8 cellular contexts compared by ENCODE assay signal in genomic region chr1:198937231-198938031, GRCh38.
DNase-seq lines count a peak whose midpoint lies in the region; ATAC-seq and TF ChIP-seq lines count a peak whose summit lies in the region.

No MANE protein-coding gene starts in this region.

- H3K4me3 ChIP-seq in CD8-positive, alpha-beta T cell (ENCODE audit: low read depth, low read length) = peak overlapping the region; percentile 42
- H3K4me3 ChIP-seq in esophagus (ENCODE audit: low read depth in 1 of 2, low read length in 2 of 2) (peak overlapping the region; percentile 30 to 32), mucosa of stomach (ENCODE audit: low read length) (no peak overlapping the region), thymus (ENCODE audit: low read length) (peak overlapping the region; percentile 97)

- peak overlapping the region; percentile 91 for H3K27ac Mint-ChIP-seq in CD8-positive, alpha-beta T cell
- peak overlapping the region; percentile 92 for H3K27ac Mint-ChIP-seq in activated CD8-positive, alpha-beta memory T cell treated with anti-CD3 and anti-CD28 coated beads, Interleukin-2, amount 10 ng/mL, durations not matched to agents 7 days and 5 days

- peak overlapping the region; percentile 23 for H3K9ac ChIP-seq in mucosa of stomach (ENCODE audit: low read length)

- peak in 6 of 7 experiments; percentile 15 to 65 (median 26) for DNase-seq in CD8-positive, alpha-beta T cell
- peak; percentile 97 for DNase-seq in NCI-H446 treated with DMSO at 0.1 percent for 48 hours (lab: John Stamatoyannopoulos, UW)
- DNase-seq in activated CD8-positive, alpha-beta memory T cell treated with anti-CD3 and anti-CD28 coated beads, Interleukin-2, amount 10 ng/mL, durations not matched to agents 7 days and 5 days = peak; percentile 75

- H3K9me3 Mint-ChIP-seq in CD8-positive, alpha-beta T cell = no peaks in the 10 kb centered on the region
- peaks cover 3% of the 10 kb centered on the region for H3K9me3 Mint-ChIP-seq in activated CD8-positive, alpha-beta memory T cell treated with anti-CD3 and anti-CD28 coated beads, Interleukin-2, amount 10 ng/mL, durations not matched to agents 7 days and 5 days (ENCODE audit: low read depth)

- intact Hi-C loops in CD8-positive, alpha-beta T cell (cut with DNase I, micrococcal nuclease) = loop anchor here (5.0 to 10.0 kb wide), 5 partner anchors 50 to 1163 kb away; partner anchors contain the start of genes DENND1B (in 1 of the 2) and NEK7 (in 1 of the 2)

- H3K4me1 Mint-ChIP-seq in CD8-positive, alpha-beta T cell (ENCODE audit: low read depth) = peaks cover 25% of the 10 kb centered on the region
- peaks cover 25% of the 10 kb centered on the region for H3K4me1 Mint-ChIP-seq in activated CD8-positive, alpha-beta memory T cell treated with anti-CD3 and anti-CD28 coated beads, Interleukin-2, amount 10 ng/mL, durations not matched to agents 7 days and 5 days

- H3K4me3 Mint-ChIP-seq in CD8-positive, alpha-beta T cell = peak overlapping the region; percentile 87
- H3K4me3 Mint-ChIP-seq in activated CD8-positive, alpha-beta memory T cell treated with anti-CD3 and anti-CD28 coated beads, Interleukin-2, amount 10 ng/mL, durations not matched to agents 7 days and 5 days = no peak overlapping the region

- H3K36me3 Mint-ChIP-seq in CD8-positive, alpha-beta T cell = no peaks in the 10 kb centered on the region
- H3K36me3 Mint-ChIP-seq in activated CD8-positive, alpha-beta memory T cell treated with anti-CD3 and anti-CD28 coated beads, Interleukin-2, amount 10 ng/mL, durations not matched to agents 7 days and 5 days = peaks cover 17% of the 10 kb centered on the region

- WGBS in esophagus, 2 donors = 20 to 22% methylated on average over 5 of the region's 5 CpGs
- 17% methylated on average over 5 of the region's 5 CpGs for WGBS in thymus

- ATAC-seq in CD8-positive, alpha-beta T cell = peak; percentile 84
- peak; percentile 90 for ATAC-seq in HG03175 (IDR thresholded peaks at IDR 0.05; ENCODE audit: unreplicated experiment)
- peak; percentile 94 for ATAC-seq in activated CD8-positive, alpha-beta memory T cell treated with anti-CD3 and anti-CD28 coated beads, Interleukin-2, amount 10 ng/mL, durations not matched to agents 7 days and 5 days

- H3K9me3 ChIP-seq in CD8-positive, alpha-beta T cell (ENCODE audit: low read length) = no peaks in the 10 kb centered on the region
- H3K9me3 ChIP-seq in esophagus (ENCODE audit: control insufficient read depth in 2 of 2, insufficient read depth in 1 of 2, low read depth in 1 of 2, low read length in 1 of 2) (no peaks in the 10 kb centered on the region), mucosa of stomach (ENCODE audit: control insufficient read depth, low read length) (no peaks in the 10 kb centered on the region), thymus (ENCODE audit: control insufficient read depth) (no peaks in the 10 kb centered on the region)

- no peaks in the 10 kb centered on the region for H3K27me3 Mint-ChIP-seq in CD8-positive, alpha-beta T cell (ENCODE audit: low read depth)
- no peaks in the 10 kb centered on the region for H3K27me3 Mint-ChIP-seq in activated CD8-positive, alpha-beta memory T cell treated with anti-CD3 and anti-CD28 coated beads, Interleukin-2, amount 10 ng/mL, durations not matched to agents 7 days and 5 days

- no peak for TF ChIP-seq CTCF in CD8-positive, alpha-beta T cell (IDR thresholded peaks at IDR 0.05)

- H3K36me3 ChIP-seq in CD8-positive, alpha-beta T cell (ENCODE audit: insufficient read depth, low read length) = no peaks in the 10 kb centered on the region
- H3K36me3 ChIP-seq in esophagus (ENCODE audit: control insufficient read depth in 2 of 2, insufficient read depth in 2 of 2, low read length in 1 of 2) (no peaks in the 10 kb centered on the region), mucosa of stomach (ENCODE audit: control insufficient read depth, insufficient read depth, low read length) (no peaks in the 10 kb centered on the region), thymus (ENCODE audit: control insufficient read depth, insufficient read depth) (no peaks in the 10 kb centered on the region)

- H3K27ac ChIP-seq in CD8-positive, alpha-beta T cell (ENCODE audit: low read depth, low read length) = peak overlapping the region; percentile 39
- H3K27ac ChIP-seq in esophagus (ENCODE audit: low read depth in 2 of 2, low read length in 1 of 2) (peak overlapping the region in 1 of 2 donors; percentile 55), thymus (ENCODE audit: low read depth) (peak overlapping the region; percentile 98)

- H3K27me3 ChIP-seq in CD8-positive, alpha-beta T cell (ENCODE audit: insufficient read depth, low read length) = no peaks in the 10 kb centered on the region
- H3K27me3 ChIP-seq in esophagus (ENCODE audit: control insufficient read depth in 1 of 2, insufficient read depth in 2 of 2, low read length in 2 of 2) = no peaks in the 10 kb centered on the region
- no peaks in the 10 kb centered on the region for H3K27me3 ChIP-seq in mucosa of stomach (ENCODE audit: control insufficient read depth, insufficient read depth, low read length)
- H3K27me3 ChIP-seq in thymus (ENCODE audit: control insufficient read depth, insufficient read depth) = no peaks in the 10 kb centered on the region

- POLR2A ChIA-PET in CD8-positive, alpha-beta T cell (lab: Charles Lee) = interaction anchor here (0.8 to 1.1 kb wide), 3 partner anchors 9 to 102 kb away, joined by 3 to 4 read pairs (median 3); no protein-coding TSS in a partner anchor

- peaks cover 28% of the 10 kb centered on the region for H3K4me1 ChIP-seq in CD8-positive, alpha-beta T cell (ENCODE audit: insufficient read depth, low read length)
- no peaks in the 10 kb centered on the region for H3K4me1 ChIP-seq in esophagus (ENCODE audit: control insufficient read depth in 2 of 2, insufficient read depth in 2 of 2, low read length in 1 of 2)
- H3K4me1 ChIP-seq in mucosa of stomach (ENCODE audit: control insufficient read depth, insufficient read depth, low read length) = peaks cover 5% of the 10 kb centered on the region
- peaks cover 4% of the 10 kb centered on the region for H3K4me1 ChIP-seq in thymus (ENCODE audit: control insufficient read depth, insufficient read depth, low read length)

- CTCF ChIA-PET in CD8-positive, alpha-beta T cell (lab: Charles Lee) = interaction anchor here (0.9 to 1.6 kb wide), 4 partner anchors 8 to 175 kb away, joined by 3 to 6 read pairs (median 4); no protein-coding TSS in a partner anchor
- CTCF ChIA-PET in activated CD8-positive, alpha-beta memory T cell treated with anti-CD3 and anti-CD28 coated beads, Interleukin-2, amount 10 ng/mL, durations not matched to agents 7 days and 5 days (lab: Charles Lee) = interaction anchor here (1.2 to 3.0 kb wide), 3 partner anchors 18 to 305 kb away, joined by 3 to 12 read pairs (median 10); no protein-coding TSS in a partner anchor

- peak; percentile 97 for TF ChIP-seq POLR2A in GM19099 (IDR thresholded peaks at IDR 0.05; ENCODE audit: extremely low read depth, insufficient read length, low read depth)

Comparison
In these comparisons a context has a peak if more than half of its experiments do, and no peak if none do; other contexts are left out.
1. DNase-seq: peak in every context shown above with its lines; median percentile 97 in NCI-H446 treated with DMSO at 0.1 percent for 48 hours; 75 in activated CD8-positive, alpha-beta memory T cell treated with anti-CD3 and anti-CD28 coated beads, Interleukin-2, amount 10 ng/mL, durations not matched to agents 7 days and 5 days; 26 in CD8-positive, alpha-beta T cell.